ENCODE assay signal across 1 cellular context in the genomic region with DNA sequence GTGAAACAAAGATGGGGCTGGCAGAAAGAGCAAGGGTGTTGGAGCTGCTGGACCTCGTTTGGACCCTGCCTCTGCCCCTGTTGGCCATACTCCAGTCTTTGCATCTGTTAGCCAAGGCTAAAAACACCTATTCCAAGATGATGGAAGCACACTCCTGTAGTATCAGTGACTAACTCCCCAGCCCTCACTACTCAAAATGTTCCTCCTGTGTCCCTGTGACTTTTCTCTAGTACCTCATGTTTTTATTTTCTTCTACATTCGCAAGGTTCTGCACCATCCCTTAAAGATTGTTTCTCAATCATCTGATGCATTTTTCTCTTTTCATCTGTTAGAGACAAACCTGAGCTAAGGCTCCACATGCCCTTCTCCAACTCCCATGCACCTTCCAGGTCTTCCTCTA.
TF ChIP-seq lines count a peak whose summit lies in the region.

No MANE protein-coding gene starts in this region.

TF ChIP-seq in IMR-90, 13 proteins besides CTCF, POLR2A, EP300 and RAD21 (continued from another document):
- TF ChIP-seq FOS (IDR thresholded peaks at IDR 0.05; ENCODE audit: low read depth, low read length) (no peak), RFX5 (IDR thresholded peaks at IDR 0.05; ENCODE audit: low read depth, low read length) (no peak), MAFK (IDR thresholded peaks at IDR 0.05; ENCODE audit: low read depth, low read length) (no peak), CHD1 (IDR thresholded peaks at IDR 0.05; ENCODE audit: low read depth, low read length) (no peak)
